ENCODE assay signal across 3 cellular contexts in genomic region chr19:1003283-1003682, GRCh38.
TF ChIP-seq lines count a peak whose summit lies in the region.

No MANE protein-coding gene starts in this region.

TF ChIP-seq in SK-N-SH, 30 proteins besides CTCF, POLR2A, EP300 and RAD21:
- TF ChIP-seq TCF12 (IDR thresholded peaks at IDR 0.05), result no peak
- no peak for TF ChIP-seq RXRA (IDR thresholded peaks at IDR 0.05; ENCODE audit: borderline replicate concordance, low read depth)

TF ChIP-seq in SK-N-SH treated with all-trans-retinoic acid at 6 μM for 48 hours, 23 proteins besides CTCF, POLR2A, EP300 and RAD21:
- TF ChIP-seq CREB5 (CRISPR knock-in tag; IDR thresholded peaks at IDR 0.05; ENCODE audit: low read depth), result no peak
- TF ChIP-seq ISL1 (CRISPR knock-in tag; IDR thresholded peaks at IDR 0.05), result no peak
- TF ChIP-seq, protein P1, sequence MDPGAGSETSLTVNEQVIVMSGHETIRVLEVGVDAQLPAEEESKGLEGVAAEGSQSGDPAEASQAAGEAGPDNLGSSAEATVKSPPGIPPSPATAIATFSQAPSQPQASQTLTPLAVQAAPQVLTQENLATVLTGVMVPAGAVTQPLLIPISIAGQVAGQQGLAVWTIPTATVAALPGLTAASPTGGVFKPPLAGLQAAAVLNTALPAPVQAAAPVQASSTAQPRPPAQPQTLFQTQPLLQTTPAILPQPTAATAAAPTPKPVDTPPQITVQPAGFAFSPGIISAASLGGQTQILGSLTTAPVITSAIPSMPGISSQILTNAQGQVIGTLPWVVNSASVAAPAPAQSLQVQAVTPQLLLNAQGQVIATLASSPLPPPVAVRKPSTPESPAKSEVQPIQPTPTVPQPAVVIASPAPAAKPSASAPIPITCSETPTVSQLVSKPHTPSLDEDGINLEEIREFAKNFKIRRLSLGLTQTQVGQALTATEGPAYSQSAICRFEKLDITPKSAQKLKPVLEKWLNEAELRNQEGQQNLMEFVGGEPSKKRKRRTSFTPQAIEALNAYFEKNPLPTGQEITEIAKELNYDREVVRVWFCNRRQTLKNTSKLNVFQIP (CRISPR knock-in tag; IDR thresholded peaks at IDR 0.05; ENCODE audit: borderline replicate concordance, low read depth), result no peak

TF ChIP-seq in K562, 482 proteins besides CTCF, POLR2A, EP300 and RAD21:
- TF ChIP-seq, protein P2, sequence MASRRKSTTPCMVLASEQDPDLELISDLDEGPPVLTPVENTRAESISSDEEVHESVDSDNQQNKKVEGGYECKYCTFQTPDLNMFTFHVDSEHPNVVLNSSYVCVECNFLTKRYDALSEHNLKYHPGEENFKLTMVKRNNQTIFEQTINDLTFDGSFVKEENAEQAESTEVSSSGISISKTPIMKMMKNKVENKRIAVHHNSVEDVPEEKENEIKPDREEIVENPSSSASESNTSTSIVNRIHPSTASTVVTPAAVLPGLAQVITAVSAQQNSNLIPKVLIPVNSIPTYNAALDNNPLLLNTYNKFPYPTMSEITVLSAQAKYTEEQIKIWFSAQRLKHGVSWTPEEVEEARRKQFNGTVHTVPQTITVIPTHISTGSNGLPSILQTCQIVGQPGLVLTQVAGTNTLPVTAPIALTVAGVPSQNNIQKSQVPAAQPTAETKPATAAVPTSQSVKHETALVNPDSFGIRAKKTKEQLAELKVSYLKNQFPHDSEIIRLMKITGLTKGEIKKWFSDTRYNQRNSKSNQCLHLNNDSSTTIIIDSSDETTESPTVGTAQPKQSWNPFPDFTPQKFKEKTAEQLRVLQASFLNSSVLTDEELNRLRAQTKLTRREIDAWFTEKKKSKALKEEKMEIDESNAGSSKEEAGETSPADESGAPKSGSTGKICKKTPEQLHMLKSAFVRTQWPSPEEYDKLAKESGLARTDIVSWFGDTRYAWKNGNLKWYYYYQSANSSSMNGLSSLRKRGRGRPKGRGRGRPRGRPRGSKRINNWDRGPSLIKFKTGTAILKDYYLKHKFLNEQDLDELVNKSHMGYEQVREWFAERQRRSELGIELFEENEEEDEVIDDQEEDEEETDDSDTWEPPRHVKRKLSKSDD (conservative IDR thresholded peaks at IDR 0.05; ENCODE audit: low read length), result no peak
- TF ChIP-seq POLR2G (IDR thresholded peaks at IDR 0.05; ENCODE audit: low read depth, low read length) (peak; percentile 61), HNRNPL (IDR thresholded peaks at IDR 0.05; ENCODE audit: low read depth, low read length) (peak; percentile 94), SMARCA4 (IDR thresholded peaks at IDR 0.05) (no peak)
- TF ChIP-seq, protein P3, sequence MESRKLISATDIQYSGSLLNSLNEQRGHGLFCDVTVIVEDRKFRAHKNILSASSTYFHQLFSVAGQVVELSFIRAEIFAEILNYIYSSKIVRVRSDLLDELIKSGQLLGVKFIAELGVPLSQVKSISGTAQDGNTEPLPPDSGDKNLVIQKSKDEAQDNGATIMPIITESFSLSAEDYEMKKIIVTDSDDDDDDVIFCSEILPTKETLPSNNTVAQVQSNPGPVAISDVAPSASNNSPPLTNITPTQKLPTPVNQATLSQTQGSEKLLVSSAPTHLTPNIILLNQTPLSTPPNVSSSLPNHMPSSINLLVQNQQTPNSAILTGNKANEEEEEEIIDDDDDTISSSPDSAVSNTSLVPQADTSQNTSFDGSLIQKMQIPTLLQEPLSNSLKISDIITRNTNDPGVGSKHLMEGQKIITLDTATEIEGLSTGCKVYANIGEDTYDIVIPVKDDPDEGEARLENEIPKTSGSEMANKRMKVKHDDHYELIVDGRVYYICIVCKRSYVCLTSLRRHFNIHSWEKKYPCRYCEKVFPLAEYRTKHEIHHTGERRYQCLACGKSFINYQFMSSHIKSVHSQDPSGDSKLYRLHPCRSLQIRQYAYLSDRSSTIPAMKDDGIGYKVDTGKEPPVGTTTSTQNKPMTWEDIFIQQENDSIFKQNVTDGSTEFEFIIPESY (CRISPR knock-in tag; IDR thresholded peaks at IDR 0.05), result peak; percentile 55; the same call in 1 of the 2 replicates
